1 cellular context compared by ENCODE assay signal in the genomic region with DNA sequence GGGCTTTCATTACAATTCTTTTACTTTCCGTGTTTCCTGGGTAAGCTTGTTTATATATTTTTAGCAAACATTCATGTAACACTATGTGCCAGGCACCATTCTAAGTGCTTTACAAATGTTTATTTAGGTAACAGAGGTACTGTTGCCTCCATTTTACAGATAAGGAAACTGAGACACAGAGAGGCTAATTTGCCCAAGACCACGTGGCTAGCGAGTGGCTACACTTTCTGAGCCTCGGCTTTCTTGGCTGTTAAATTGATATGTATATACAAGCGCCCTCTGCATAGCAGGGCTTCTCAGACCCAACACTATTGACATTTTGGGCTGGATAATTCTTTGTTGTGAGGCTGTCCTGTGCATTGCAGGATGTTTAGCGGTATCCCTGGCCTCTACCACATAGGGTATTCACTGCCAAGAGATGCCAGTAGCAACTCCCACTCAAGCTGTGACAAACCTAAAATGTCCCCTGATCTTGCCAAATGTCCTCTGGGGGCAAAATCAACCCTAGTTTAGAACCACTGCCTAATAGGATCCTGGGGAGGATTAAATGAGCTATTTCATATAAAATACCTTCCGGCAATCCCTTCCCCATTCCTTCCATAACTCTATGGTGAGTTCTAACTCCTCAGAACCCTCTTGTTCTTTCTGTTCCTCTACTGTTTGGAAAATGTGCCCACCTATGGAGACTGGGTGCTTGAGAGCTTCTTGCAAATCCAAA.
TF ChIP-seq lines count a peak whose summit lies in the region.

No MANE protein-coding gene starts in this region.

TF ChIP-seq in IMR-90, 13 proteins besides CTCF, POLR2A, EP300 and RAD21:
- TF ChIP-seq, protein P1, sequence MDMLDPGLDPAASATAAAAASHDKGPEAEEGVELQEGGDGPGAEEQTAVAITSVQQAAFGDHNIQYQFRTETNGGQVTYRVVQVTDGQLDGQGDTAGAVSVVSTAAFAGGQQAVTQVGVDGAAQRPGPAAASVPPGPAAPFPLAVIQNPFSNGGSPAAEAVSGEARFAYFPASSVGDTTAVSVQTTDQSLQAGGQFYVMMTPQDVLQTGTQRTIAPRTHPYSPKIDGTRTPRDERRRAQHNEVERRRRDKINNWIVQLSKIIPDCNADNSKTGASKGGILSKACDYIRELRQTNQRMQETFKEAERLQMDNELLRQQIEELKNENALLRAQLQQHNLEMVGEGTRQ (IDR thresholded peaks at IDR 0.05; ENCODE audit: low read depth, low read length), result no peak
- no peak for TF ChIP-seq BHLHE40 (IDR thresholded peaks at IDR 0.05; ENCODE audit: low read depth, low read length)
- TF ChIP-seq CHD1 (IDR thresholded peaks at IDR 0.05; ENCODE audit: low read depth, low read length), result peak; percentile 72; the same call in 1 of the 2 replicates
- no peak for TF ChIP-seq MAFK (IDR thresholded peaks at IDR 0.05; ENCODE audit: low read depth, low read length)
TF ChIP-seq in IMR-90: peak in this region for 1.
